Comparison of ENCODE assay signal across 1 cellular context in genomic region chr14:61615743-61616523, GRCh38.
TF ChIP-seq lines count a peak whose summit lies in the region.

No MANE protein-coding gene starts in this region.

TF ChIP-seq in GM23338, 12 proteins besides CTCF, POLR2A, EP300 and RAD21 (continued from another document):
- TF ChIP-seq ZNF462 (CRISPR knock-in tag; IDR thresholded peaks at IDR 0.05) (no peak), REST (IDR thresholded peaks at IDR 0.05; ENCODE audit: unreplicated experiment) (no peak), ZNF331 (CRISPR knock-in tag; IDR thresholded peaks at IDR 0.05; ENCODE audit: low read depth) (no peak), NANOG (IDR thresholded peaks at IDR 0.05; ENCODE audit: borderline replicate concordance) (no peak), JUNB (IDR thresholded peaks at IDR 0.05; ENCODE audit: unreplicated experiment) (no peak), CREB1 (CRISPR knock-in tag; IDR thresholded peaks at IDR 0.05; ENCODE audit: low read depth) (no peak)
